In genomic region chr5:142388696-142389095, GRCh38 we compare ENCODE assay signal across 14 cellular contexts.
DNase-seq lines count a peak whose midpoint lies in the region; ATAC-seq and TF ChIP-seq lines count a peak whose summit lies in the region.
"Had no signal": no experiment of that assay in that cellular context is flagged by ENCODE, and none has a peak within 500 bp of the region (broad histone marks: within the 10 kb centered on the region; RNA-seq: fewer than 3 reads in every experiment).

No MANE protein-coding gene starts in this region.

- H3K9me2 ChIP-seq in GM23338 (ENCODE audit: insufficient read depth): no peaks in the 10 kb centered on the region

- H3F3A ChIP-seq in GM23338 (replicated peaks; ENCODE audit: low read depth): peaks cover 13% of the 10 kb centered on the region; the same call in 1 of the 2 replicates

- no peak overlapping the region for H2AFZ ChIP-seq in GM23338

- no peaks in the 10 kb centered on the region; the same call in 2 of the 3 replicates for H3K9me3 Mint-ChIP-seq in GM23338
- H3K9me3 Mint-ChIP-seq: activated T-cell treated with anti-CD3 and anti-CD28 coated beads, Interleukin-2, amount 50 U/mL, for 24 hours had no signal

- TF ChIP-seq CTCF in GM23338 (conservative IDR thresholded peaks at IDR 0.05; ENCODE audit: low read depth in 2 of 2) (no peak), NB4 (IDR thresholded peaks at IDR 0.05; ENCODE audit: low read depth, low read length) (no peak), omental fat pad (IDR thresholded peaks at IDR 0.05) (no peak), left lung (IDR thresholded peaks at IDR 0.05) (no peak), BE2C (IDR thresholded peaks at IDR 0.05; ENCODE audit: low read depth, low read length) (no peak)

- no peak for TF ChIP-seq POLR2A in NB4 (IDR thresholded peaks at IDR 0.05; ENCODE audit: extremely low read depth, insufficient read length)

- no peak overlapping the region for H3K4me3 Mint-ChIP-seq in GM23338
- H3K4me3 Mint-ChIP-seq: activated T-cell treated with anti-CD3 and anti-CD28 coated beads, Interleukin-2, amount 50 U/mL, for 24 hours; naive B cell had no signal

- H3K27me3 Mint-ChIP-seq in GM23338 (ENCODE audit: insufficient read depth, low read depth, poor library complexity): peaks cover 17% of the 10 kb centered on the region
- H3K27me3 Mint-ChIP-seq: activated T-cell treated with anti-CD3 and anti-CD28 coated beads, Interleukin-2, amount 50 U/mL, for 24 hours had no signal

- H3K36me3 Mint-ChIP-seq in GM23338 (ENCODE audit: low read depth): peaks cover 6% of the 10 kb centered on the region; the same call in 2 of the 3 replicates
- H3K36me3 Mint-ChIP-seq: naive B cell had no signal

- no peak overlapping the region for H3K27ac ChIP-seq in GM23338 (ENCODE audit: low read depth)
- peak overlapping the region in 1 of 2 donors; percentile 48 for H3K27ac ChIP-seq in left lung

- H4K20me1 ChIP-seq in GM23338 (replicated peaks; ENCODE audit: insufficient read depth): no peaks in the 10 kb centered on the region

- no peaks in the 10 kb centered on the region for H3K27me3 ChIP-seq in GM23338 (ENCODE audit: insufficient read depth)
- no peaks in the 10 kb centered on the region for H3K27me3 ChIP-seq in left lung
- H3K27me3 ChIP-seq in BE2C: no peaks in the 10 kb centered on the region

- H3K4me3 ChIP-seq in GM23338: no peak overlapping the region
- H3K4me3 ChIP-seq in NB4 (ENCODE audit: low read depth, low read length): no peak overlapping the region
- H3K4me3 ChIP-seq in left lung: no peak overlapping the region
- H3K4me3 ChIP-seq in BE2C (ENCODE audit: low read depth, low read length): no peak overlapping the region

- ATAC-seq in GM23338 (no peak), omental fat pad (ENCODE audit: low FRiP score) (peak; percentile 47), left lung (no peak)
- ATAC-seq: activated CD4-positive, CD25-positive, alpha-beta regulatory T cell treated with anti-CD3 and anti-CD28 coated beads, Interleukin-2, amount 50 U/mL, for 24 hours had no signal

- H3K4me1 ChIP-seq in GM23338 (ENCODE audit: insufficient read depth) (peaks cover 27% of the 10 kb centered on the region), left lung (peaks cover 13 to 38% of the 10 kb centered on the region in 2 donors), BE2C (peaks cover 23% of the 10 kb centered on the region)

- H3K36me3 ChIP-seq in GM23338 (ENCODE audit: insufficient read depth) (no peaks in the 10 kb centered on the region), left lung (no peaks in the 10 kb centered on the region), BE2C (no peaks in the 10 kb centered on the region)

- no peak overlapping the region for H3K4me2 ChIP-seq in GM23338

- H3K9me3 ChIP-seq in left lung (no peaks in the 10 kb centered on the region), BE2C (no peaks in the 10 kb centered on the region)

- H3K27ac Mint-ChIP-seq in GM23338: peak overlapping the region; percentile 42
- H3K27ac Mint-ChIP-seq: activated T-cell treated with anti-CD3 and anti-CD28 coated beads, Interleukin-2, amount 50 U/mL, for 24 hours had no signal

- DNase-seq in GM23338 (ENCODE audit: low spot score) (no peak), NB4 (ENCODE audit: low read depth) (peak; percentile 92), amniotic epithelial cell (ENCODE audit: low read depth) (peak; percentile 50), omental fat pad (ENCODE audit: low spot score) (no peak), left lung (no peak), BE2C (no peak), NCI-H774 (lab: John Stamatoyannopoulos, UW) (no peak)
- DNase-seq: activated T-cell treated with anti-CD3 and anti-CD28 coated beads, Interleukin-2, amount 50 U/mL, for 24 hours; effector CD4-positive, alpha-beta T cell; naive B cell; NCI-H146; NCI-H526; SHP77 had no signal

- intact Hi-C loops in left lung (cut with DNase I): no loop called here

- peaks cover 44% of the 10 kb centered on the region for H3K4me1 Mint-ChIP-seq in GM23338

- H3K79me2 ChIP-seq in GM23338 (replicated peaks; ENCODE audit: insufficient read depth): no peaks in the 10 kb centered on the region

TF ChIP-seq in GM23338, 12 proteins besides CTCF, POLR2A, EP300 and RAD21 (continues in another document):
- TF ChIP-seq ZNF331 (CRISPR knock-in tag; IDR thresholded peaks at IDR 0.05; ENCODE audit: low read depth) (no peak), ETS1 (IDR thresholded peaks at IDR 0.05) (no peak), NANOG (IDR thresholded peaks at IDR 0.05; ENCODE audit: borderline replicate concordance) (no peak), REST (IDR thresholded peaks at IDR 0.05; ENCODE audit: unreplicated experiment) (no peak), ZNF114 (CRISPR knock-in tag; IDR thresholded peaks at IDR 0.05) (no peak), EZH2 (IDR thresholded peaks at IDR 0.05; ENCODE audit: low read depth, unreplicated experiment) (no peak)

Comparison
In these comparisons a context has a peak if more than half of its experiments do, and no peak if none do; other contexts are left out.
1. DNase-seq: peak in NB4 (single experiment) and amniotic epithelial cell (single experiment); none in GM23338 (single experiment), omental fat pad (single experiment), left lung (0 of 2), BE2C (single experiment) and NCI-H774 (single experiment).